2 cellular contexts compared by ENCODE assay signal in genomic region chr21:20946701-20947100, GRCh38.
TF ChIP-seq lines count a peak whose summit lies in the region.

No MANE protein-coding gene starts in this region.

TF ChIP-seq in HepG2, 621 proteins besides CTCF, POLR2A, EP300 and RAD21:
- TF ChIP-seq ZNF335 (CRISPR knock-in tag; IDR thresholded peaks at IDR 0.05) (no peak), ZNF367 (CRISPR knock-in tag; IDR thresholded peaks at IDR 0.05; ENCODE audit: borderline replicate concordance) (no peak), ATF7 (IDR thresholded peaks at IDR 0.05) (0 out of 2 replicates have a peak, but pooled peaks have one; percentile 4), ATF7 (CRISPR knock-in tag; IDR thresholded peaks at IDR 0.05) (no peak), ZNF251 (CRISPR knock-in tag; IDR thresholded peaks at IDR 0.05) (no peak), GMEB1 (CRISPR knock-in tag; IDR thresholded peaks at IDR 0.05; ENCODE audit: borderline replicate concordance) (no peak), MAF1 (CRISPR knock-in tag; IDR thresholded peaks at IDR 0.05; ENCODE audit: borderline replicate concordance) (no peak)

TF ChIP-seq in H1, 55 proteins besides CTCF, POLR2A, EP300 and RAD21:
- no peak for TF ChIP-seq SP2 (IDR thresholded peaks at IDR 0.05; ENCODE audit: low read length)
- TF ChIP-seq E2F6 (IDR thresholded peaks at IDR 0.05): no peak
- TF ChIP-seq MAFK (IDR thresholded peaks at IDR 0.05; ENCODE audit: low read depth, low read length): no peak
- no peak for TF ChIP-seq CTBP2 (IDR thresholded peaks at IDR 0.05; ENCODE audit: borderline replicate concordance, insufficient read depth, insufficient read length, low read length)
- TF ChIP-seq CREB1 (IDR thresholded peaks at IDR 0.05): no peak
- no peak for TF ChIP-seq ZNF274 (IDR thresholded peaks at IDR 0.05; ENCODE audit: borderline replicate concordance, extremely low read depth, low read length)
- TF ChIP-seq BCL11A (IDR thresholded peaks at IDR 0.05; ENCODE audit: low read depth in 2 of 2, low read length in 2 of 2): no peak
- TF ChIP-seq RBBP5 (IDR thresholded peaks at IDR 0.05; ENCODE audit: borderline replicate concordance, low read depth, low read length): no peak
- no peak for TF ChIP-seq FOSL1 (IDR thresholded peaks at IDR 0.05; ENCODE audit: insufficient read depth, low read depth, low read length)
- no peak for TF ChIP-seq TBP (IDR thresholded peaks at IDR 0.05; ENCODE audit: low read depth, low read length)
- no peak for TF ChIP-seq TCF12 (IDR thresholded peaks at IDR 0.05; ENCODE audit: low read depth, low read length)
- TF ChIP-seq GTF2F1 (IDR thresholded peaks at IDR 0.05; ENCODE audit: borderline replicate concordance, low read depth, low read length): no peak
- no peak for TF ChIP-seq POU5F1 (IDR thresholded peaks at IDR 0.05; ENCODE audit: low read depth, low read length)
- TF ChIP-seq EZH2 (IDR thresholded peaks at IDR 0.05; ENCODE audit: low read depth, low read length, severe bottlenecking): no peak
TF ChIP-seq in H1: peak in this region for 0.
